9 cellular contexts compared by ENCODE assay signal in genomic region chr16:4517812-4518211, GRCh38. TPM values are rescaled to one million over a fixed set of nuclear protein-coding genes. Genes with fewer than 3 reads are reported as not detected.
DNase-seq lines count a peak whose midpoint lies in the region; ATAC-seq, FAIRE-seq and TF ChIP-seq lines count a peak whose summit lies in the region.
"Had no signal": no experiment of that assay in that cellular context is flagged by ENCODE, and none has a peak within 500 bp of the region (broad histone marks: within the 10 kb centered on the region; RNA-seq: fewer than 3 reads in every experiment).

No MANE protein-coding gene starts in this region.

- no peak overlapping the region for H3K4me3 ChIP-seq in fibroblast of pulmonary artery (replicated peaks; ENCODE audit: low read depth, low read length)
- no peak overlapping the region for H3K4me3 ChIP-seq in gastrocnemius medialis

- intact Hi-C loops in gastrocnemius medialis (cut with DNase I; ENCODE audit: low total_unique reads): loop anchor here (1.0 kb wide), 2 partner anchors 29 to 31 kb away; no protein-coding TSS in a partner anchor
- intact Hi-C loops in activated T-helper 1 cell treated with anti-CD3 and anti-CD28 coated beads, Interleukin-12 subunit alpha, Interleukin-12 subunit beta, Interleukin-2, Interleukin-4 antibody, amounts not matched to agents 30 ng/mL and 10 ng/mL and 1 ng/mL, durations not matched to agents 14 hours and 24 hours and 36 hours (cut with micrococcal nuclease): no loop called here

- ATAC-seq in gastrocnemius medialis (no peak), HG03342 (IDR thresholded peaks at IDR 0.05; ENCODE audit: unreplicated experiment) (no peak)

- H3K27me3 Mint-ChIP-seq in activated T-helper 1 cell treated with anti-CD3 and anti-CD28 coated beads, Interleukin-12 subunit alpha, Interleukin-12 subunit beta, Interleukin-2, Interleukin-4 antibody, amounts not matched to agents 30 ng/mL and 10 ng/mL and 1 ng/mL, durations not matched to agents 14 hours and 24 hours and 36 hours (ENCODE audit: insufficient read depth): no peaks in the 10 kb centered on the region
- H3K27me3 Mint-ChIP-seq: central memory CD8-positive, alpha-beta T cell had no signal

- peaks cover 22% of the 10 kb centered on the region for H3K4me1 Mint-ChIP-seq in activated T-helper 1 cell treated with anti-CD3 and anti-CD28 coated beads, Interleukin-12 subunit alpha, Interleukin-12 subunit beta, Interleukin-2, Interleukin-4 antibody, amounts not matched to agents 30 ng/mL and 10 ng/mL and 1 ng/mL, durations not matched to agents 14 hours and 24 hours and 36 hours (ENCODE audit: low read depth)

- TF ChIP-seq POLR2A in H54 (IDR thresholded peaks at IDR 0.05; ENCODE audit: low read depth, low read length) (no peak), gastrocnemius medialis (IDR thresholded peaks at IDR 0.05) (no peak)

- DNase-seq in AG09319 (ENCODE audit: extremely low read depth, low read depth): no peak
- peak; percentile 31 for DNase-seq in H54 (ENCODE audit: insufficient read length, low spot score)
- DNase-seq in RPMI7951 (ENCODE audit: low read depth): peak; percentile 9
- peak; percentile 52 for DNase-seq in fibroblast of pulmonary artery (ENCODE audit: low read depth)
- DNase-seq in gastrocnemius medialis: no peak
- no peak for DNase-seq in activated T-helper 1 cell treated with anti-CD3 and anti-CD28 coated beads, Interleukin-12 subunit alpha, Interleukin-12 subunit beta, Interleukin-2, Interleukin-4 antibody, amounts not matched to agents 30 ng/mL and 10 ng/mL and 1 ng/mL, durations not matched to agents 14 hours and 24 hours and 36 hours (ENCODE audit: low spot score)
- DNase-seq in NCI-H226: no peak

- TF ChIP-seq CTCF in AG09319 (IDR thresholded peaks at IDR 0.05; ENCODE audit: low read depth, low read length) (peak; percentile 44), fibroblast of pulmonary artery (IDR thresholded peaks at IDR 0.05; ENCODE audit: low read length, missing control alignments) (peak; percentile 58), gastrocnemius medialis (IDR thresholded peaks at IDR 0.05 in 4 of 5, conservative IDR thresholded peaks at IDR 0.05 in 1 of 5) (peak; percentile 22 to 62 (median 52))

- peaks cover 8% of the 10 kb centered on the region for H3K36me3 Mint-ChIP-seq in activated T-helper 1 cell treated with anti-CD3 and anti-CD28 coated beads, Interleukin-12 subunit alpha, Interleukin-12 subunit beta, Interleukin-2, Interleukin-4 antibody, amounts not matched to agents 30 ng/mL and 10 ng/mL and 1 ng/mL, durations not matched to agents 14 hours and 24 hours and 36 hours (ENCODE audit: low read depth)

- H3K4me3 Mint-ChIP-seq in activated T-helper 1 cell treated with anti-CD3 and anti-CD28 coated beads, Interleukin-12 subunit alpha, Interleukin-12 subunit beta, Interleukin-2, Interleukin-4 antibody, amounts not matched to agents 30 ng/mL and 10 ng/mL and 1 ng/mL, durations not matched to agents 14 hours and 24 hours and 36 hours: no peak overlapping the region
- H3K4me3 Mint-ChIP-seq: central memory CD8-positive, alpha-beta T cell had no signal

- H3K9me3 Mint-ChIP-seq in activated T-helper 1 cell treated with anti-CD3 and anti-CD28 coated beads, Interleukin-12 subunit alpha, Interleukin-12 subunit beta, Interleukin-2, Interleukin-4 antibody, amounts not matched to agents 30 ng/mL and 10 ng/mL and 1 ng/mL, durations not matched to agents 14 hours and 24 hours and 36 hours: no peaks in the 10 kb centered on the region
- H3K9me3 Mint-ChIP-seq: central memory CD8-positive, alpha-beta T cell had no signal

- no peak for FAIRE-seq in H54 (lab: Jason Lieb, UNC)

- H3K36me3 ChIP-seq in gastrocnemius medialis: peaks cover 0 to 7% of the 10 kb centered on the region in 2 donors

- H3K4me1 ChIP-seq in gastrocnemius medialis: peaks cover 27 to 66% of the 10 kb centered on the region in 2 donors

- H3K27me3 ChIP-seq in gastrocnemius medialis: no peaks in the 10 kb centered on the region

- no peak overlapping the region for H3K27ac ChIP-seq in gastrocnemius medialis

- in situ Hi-C loops in gastrocnemius medialis (cut with MboI; ENCODE audit: low sequenced_read_pairs in 4 of 4): loop anchor here in 1 of 4 donors (25.0 kb wide), 1 partner anchor 94 kb away; the partner anchor contains the start of genes MGRN1 and UBALD1

- no peak overlapping the region for H3K27ac Mint-ChIP-seq in activated T-helper 1 cell treated with anti-CD3 and anti-CD28 coated beads, Interleukin-12 subunit alpha, Interleukin-12 subunit beta, Interleukin-2, Interleukin-4 antibody, amounts not matched to agents 30 ng/mL and 10 ng/mL and 1 ng/mL, durations not matched to agents 14 hours and 24 hours and 36 hours

- no peaks in the 10 kb centered on the region for H3K9me3 ChIP-seq in gastrocnemius medialis

RNA-seq across cellular contexts. Expression of gene CDIP1, which starts 20.8 kb away (rescaled TPM):
- total RNA-seq in RPMI7951 (2014; rRNA removed; shearing (Covaris generic)): 0.78 and 1.1 TPM in 2 replicates
- total RNA-seq in gastrocnemius medialis: 10 to 100 TPM; 23.8 to 34.2 (median 25.4) TPM
- total RNA-seq in activated T-helper 1 cell treated with anti-CD3 and anti-CD28 coated beads, Interleukin-12 subunit alpha, Interleukin-12 subunit beta, Interleukin-2, Interleukin-4 antibody, amounts not matched to agents 30 ng/mL and 10 ng/mL and 1 ng/mL, durations not matched to agents 14 hours and 24 hours and 36 hours: 61.6 and 62.7 TPM in 2 replicates

RNA-seq across cellular contexts. Expression of gene C16orf96, which starts 38.3 kb away (rescaled TPM):
- total RNA-seq in RPMI7951 (2014; rRNA removed; shearing (Covaris generic)): not detected in 2 replicates
- total RNA-seq in gastrocnemius medialis: under 1 TPM in 2 of 4 donors, not detected in 2; 0.15 to 0.59 TPM
- 0.17 TPM in 1 of 2 replicates, not detected in the other for total RNA-seq in activated T-helper 1 cell treated with anti-CD3 and anti-CD28 coated beads, Interleukin-12 subunit alpha, Interleukin-12 subunit beta, Interleukin-2, Interleukin-4 antibody, amounts not matched to agents 30 ng/mL and 10 ng/mL and 1 ng/mL, durations not matched to agents 14 hours and 24 hours and 36 hours

RNA-seq across cellular contexts. Expression of gene HMOX2, which starts 41.6 kb away (rescaled TPM):
- total RNA-seq in RPMI7951 (2014; rRNA removed; shearing (Covaris generic)): 39.8 and 44.8 TPM in 2 replicates
- 10 to 100 TPM; 21.7 to 30.0 (median 28.4) TPM for total RNA-seq in gastrocnemius medialis
- total RNA-seq in activated T-helper 1 cell treated with anti-CD3 and anti-CD28 coated beads, Interleukin-12 subunit alpha, Interleukin-12 subunit beta, Interleukin-2, Interleukin-4 antibody, amounts not matched to agents 30 ng/mL and 10 ng/mL and 1 ng/mL, durations not matched to agents 14 hours and 24 hours and 36 hours: 64.7 and 68.4 TPM in 2 replicates

RNA-seq across cellular contexts. Expression of gene NMRAL1, which starts 43.4 kb away (rescaled TPM):
- 48.4 and 66.5 TPM in 2 replicates for total RNA-seq in RPMI7951 (2014; rRNA removed; shearing (Covaris generic))
- total RNA-seq in gastrocnemius medialis: 10 to 100 TPM in 1 of 4 donors, 1 to 10 TPM in 3; 2.7 to 11.0 (median 9.1) TPM
- total RNA-seq in activated T-helper 1 cell treated with anti-CD3 and anti-CD28 coated beads, Interleukin-12 subunit alpha, Interleukin-12 subunit beta, Interleukin-2, Interleukin-4 antibody, amounts not matched to agents 30 ng/mL and 10 ng/mL and 1 ng/mL, durations not matched to agents 14 hours and 24 hours and 36 hours: 21.7 and 25.0 TPM in 2 replicates

Comparison
In these comparisons a context has a peak if more than half of its experiments do, and no peak if none do; other contexts are left out.
1. DNase-seq: peak in H54 (single experiment), RPMI7951 (single experiment) and fibroblast of pulmonary artery (single experiment); none in AG09319 (single experiment), gastrocnemius medialis (0 of 2), activated T-helper 1 cell treated with anti-CD3 and anti-CD28 coated beads, Interleukin-12 subunit alpha, Interleukin-12 subunit beta, Interleukin-2, Interleukin-4 antibody, amounts not matched to agents 30 ng/mL and 10 ng/mL and 1 ng/mL, durations not matched to agents 14 hours and 24 hours and 36 hours (single experiment) and NCI-H226 (single experiment).
2. RNA of gene CDIP1, which starts 20.8 kb away (total RNA-seq): 61.6 to 62.7 TPM in activated T-helper 1 cell treated with anti-CD3 and anti-CD28 coated beads, Interleukin-12 subunit alpha, Interleukin-12 subunit beta, Interleukin-2, Interleukin-4 antibody, amounts not matched to agents 30 ng/mL and 10 ng/mL and 1 ng/mL, durations not matched to agents 14 hours and 24 hours and 36 hours and 23.8 to 34.2 TPM in gastrocnemius medialis; 0.78 to 1.1 TPM in RPMI7951; every median in the first group is over 10 times any median in the second.
3. Peak in every context shown above with its lines, with median percentiles within 50 percentile points of each other: CTCF ChIP-seq.